2 cellular contexts compared by ENCODE assay signal in the genomic region with DNA sequence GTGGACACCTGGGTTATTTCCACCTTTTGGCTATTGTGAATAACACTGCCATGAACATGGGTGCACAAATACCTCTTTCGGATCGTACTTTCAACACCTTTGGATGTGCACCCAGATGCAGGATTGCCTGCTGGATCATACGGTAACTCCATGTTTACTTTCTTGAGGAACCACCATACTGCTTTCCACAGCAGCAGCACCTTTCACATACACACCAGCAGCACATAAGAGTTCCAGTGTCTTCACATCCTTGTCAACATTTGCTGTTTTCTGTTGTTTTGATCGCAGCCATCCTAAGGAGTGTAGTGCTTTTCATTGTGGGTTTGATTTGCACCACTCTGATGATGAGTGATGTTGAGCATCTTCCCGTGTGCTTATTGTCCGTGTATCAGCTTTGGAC.
TF ChIP-seq lines count a peak whose summit lies in the region.

No MANE protein-coding gene starts in this region.

TF ChIP-seq in HepG2, 621 proteins besides CTCF, POLR2A, EP300 and RAD21:
- TF ChIP-seq ZNF317 (CRISPR knock-in tag; IDR thresholded peaks at IDR 0.05) (no peak), ZNF12 (CRISPR knock-in tag; IDR thresholded peaks at IDR 0.05) (peak; percentile 83; the same call in 1 of the 2 replicates)

TF ChIP-seq in K562, 482 proteins besides CTCF, POLR2A, EP300 and RAD21:
- peak; percentile 94 for TF ChIP-seq ZNF12 (CRISPR knock-in tag; IDR thresholded peaks at IDR 0.05)
- no peak for TF ChIP-seq CBX1 (IDR thresholded peaks at IDR 0.05; ENCODE audit: low read depth)
- no peak for TF ChIP-seq CCNT2 (IDR thresholded peaks at IDR 0.05; ENCODE audit: borderline replicate concordance, extremely low read depth, insufficient read length, low read depth, low read length)
- TF ChIP-seq, protein P1, sequence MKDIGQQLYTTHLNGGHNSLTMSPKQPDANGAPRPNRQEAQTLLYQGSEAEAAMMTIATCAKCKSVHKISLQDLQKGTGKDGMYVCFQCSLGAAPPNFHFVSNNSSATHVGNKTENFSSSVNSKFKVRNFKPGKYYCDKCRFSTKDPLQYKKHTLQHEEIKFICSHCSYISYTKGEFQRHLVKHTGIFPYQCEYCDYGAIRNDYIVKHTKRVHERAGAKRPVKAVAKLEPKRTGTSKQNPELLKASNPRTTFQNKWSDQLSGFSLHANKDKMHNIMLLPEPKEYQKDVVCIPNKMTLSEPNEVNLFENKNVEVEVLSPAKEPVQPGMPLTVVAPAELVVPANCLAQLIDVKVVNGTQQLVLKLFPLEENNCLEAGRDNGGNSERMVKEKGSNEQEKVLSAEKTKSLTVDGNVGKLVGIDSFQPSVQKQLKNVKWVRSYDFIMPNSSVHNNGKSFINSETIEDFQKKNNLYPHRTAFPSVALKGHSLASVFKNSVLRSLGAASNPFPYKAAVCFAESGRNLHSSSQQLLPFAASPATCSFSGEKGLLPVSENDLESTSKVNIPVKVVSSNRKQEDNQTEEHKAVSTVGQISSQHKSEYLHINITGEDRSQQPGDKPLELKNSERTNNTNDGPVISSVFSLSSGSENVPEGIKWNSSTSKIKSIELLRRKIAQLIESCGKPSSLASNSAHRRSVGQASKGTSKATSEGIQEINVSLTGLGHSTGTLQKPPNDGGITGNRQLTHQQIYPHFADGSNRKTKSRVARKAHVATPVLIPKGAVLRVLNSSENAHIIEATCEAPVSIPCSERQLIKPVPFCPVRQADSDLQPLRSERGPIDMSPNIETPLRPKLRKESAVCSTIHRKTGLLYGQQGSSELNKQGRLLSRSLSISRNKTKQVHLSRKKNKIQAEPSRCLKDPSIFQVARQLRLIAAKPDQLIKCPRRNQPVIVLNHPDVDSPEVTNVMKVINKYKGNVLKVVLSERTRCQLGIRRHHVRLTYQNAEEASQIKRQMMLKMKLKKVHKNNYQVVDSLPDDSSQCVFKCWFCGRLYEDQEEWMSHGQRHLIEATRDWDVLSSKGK (CRISPR knock-in tag; IDR thresholded peaks at IDR 0.05), result no peak
- no peak for TF ChIP-seq ZFP36 (IDR thresholded peaks at IDR 0.05; ENCODE audit: low read depth, low read length, partially characterized antibody)
